ENCODE assay signal across 1 cellular context in genomic region chr21:46116189-46116845, GRCh38.
TF ChIP-seq lines count a peak whose summit lies in the region.

No MANE protein-coding gene starts in this region.

TF ChIP-seq in GM23338, 12 proteins besides CTCF, POLR2A, EP300 and RAD21 (continued from another document):
- no peak for TF ChIP-seq JUNB (IDR thresholded peaks at IDR 0.05; ENCODE audit: unreplicated experiment)
- TF ChIP-seq ZNF114 (CRISPR knock-in tag; IDR thresholded peaks at IDR 0.05): no peak
- no peak for TF ChIP-seq ETS1 (IDR thresholded peaks at IDR 0.05)
- no peak for TF ChIP-seq ZNF462 (CRISPR knock-in tag; IDR thresholded peaks at IDR 0.05)
- no peak for TF ChIP-seq NANOG (IDR thresholded peaks at IDR 0.05; ENCODE audit: borderline replicate concordance)
- TF ChIP-seq CREB1 (CRISPR knock-in tag; IDR thresholded peaks at IDR 0.05; ENCODE audit: low read depth): no peak
- no peak for TF ChIP-seq EZH2 (IDR thresholded peaks at IDR 0.05; ENCODE audit: low read depth, unreplicated experiment)
TF ChIP-seq in GM23338: peak in this region for 0.
